Comparison of ENCODE assay signal across 1 cellular context in genomic region chr6:56507517-56507916, GRCh38.
TF ChIP-seq lines count a peak whose summit lies in the region.

No MANE protein-coding gene starts in this region.

TF ChIP-seq in IMR-90, 13 proteins besides CTCF, POLR2A, EP300 and RAD21 (continued from another document):
- TF ChIP-seq, protein P1, sequence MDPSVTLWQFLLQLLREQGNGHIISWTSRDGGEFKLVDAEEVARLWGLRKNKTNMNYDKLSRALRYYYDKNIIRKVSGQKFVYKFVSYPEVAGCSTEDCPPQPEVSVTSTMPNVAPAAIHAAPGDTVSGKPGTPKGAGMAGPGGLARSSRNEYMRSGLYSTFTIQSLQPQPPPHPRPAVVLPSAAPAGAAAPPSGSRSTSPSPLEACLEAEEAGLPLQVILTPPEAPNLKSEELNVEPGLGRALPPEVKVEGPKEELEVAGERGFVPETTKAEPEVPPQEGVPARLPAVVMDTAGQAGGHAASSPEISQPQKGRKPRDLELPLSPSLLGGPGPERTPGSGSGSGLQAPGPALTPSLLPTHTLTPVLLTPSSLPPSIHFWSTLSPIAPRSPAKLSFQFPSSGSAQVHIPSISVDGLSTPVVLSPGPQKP (IDR thresholded peaks at IDR 0.05; ENCODE audit: borderline replicate concordance, low read depth, low read length), result no peak
- no peak for TF ChIP-seq CEBPB (IDR thresholded peaks at IDR 0.05; ENCODE audit: low read depth, low read length)
- TF ChIP-seq RCOR1 (IDR thresholded peaks at IDR 0.05; ENCODE audit: insufficient replicate concordance, low read length), result no peak
- no peak for TF ChIP-seq RFX5 (IDR thresholded peaks at IDR 0.05; ENCODE audit: low read depth, low read length)
- no peak for TF ChIP-seq BHLHE40 (IDR thresholded peaks at IDR 0.05; ENCODE audit: low read depth, low read length)
- TF ChIP-seq CHD1 (IDR thresholded peaks at IDR 0.05; ENCODE audit: low read depth, low read length), result no peak
- TF ChIP-seq MXI1 (IDR thresholded peaks at IDR 0.05; ENCODE audit: borderline replicate concordance, low read depth, low read length), result no peak
